15 cellular contexts compared by ENCODE assay signal in genomic region chr10:11335167-11335652, GRCh38.
DNase-seq lines count a peak whose midpoint lies in the region; ATAC-seq and TF ChIP-seq lines count a peak whose summit lies in the region.
"Had no signal": no experiment of that assay in that cellular context is flagged by ENCODE, and none has a peak within 500 bp of the region (broad histone marks: within the 10 kb centered on the region; RNA-seq: fewer than 3 reads in every experiment).

No MANE protein-coding gene starts in this region.

- no peak overlapping the region for H3K4me2 ChIP-seq in GM23248 (ENCODE audit: unreplicated experiment)

- no peaks in the 10 kb centered on the region for H3F3A ChIP-seq in GM23248 (ENCODE audit: insufficient read depth)

- H3K27ac Mint-ChIP-seq in neural crest cell (ENCODE audit: unreplicated experiment), result peak overlapping the region; percentile 64

- H3K27ac ChIP-seq in GM23248, result no peak overlapping the region
- H3K27ac ChIP-seq: 22Rv1, epithelial cell of prostate, right lobe of liver had no signal

- peaks cover 7% of the 10 kb centered on the region; the same call in 1 of the 2 replicates for H3K4me1 ChIP-seq in GM23248 (ENCODE audit: insufficient read depth)
- H3K4me1 ChIP-seq: right lobe of liver had no signal

- H3K27me3 Mint-ChIP-seq in neural crest cell (ENCODE audit: low read depth), result peaks cover 6% of the 10 kb centered on the region

- H3K4me1 Mint-ChIP-seq in neural crest cell, result peaks cover 65% of the 10 kb centered on the region

- H3K4me3 Mint-ChIP-seq in neural crest cell, result no peak overlapping the region

- no peak overlapping the region for H2AFZ ChIP-seq in GM23248

- no peaks in the 10 kb centered on the region for H3K9me3 ChIP-seq in GM23248 (ENCODE audit: low read depth)
- H3K9me3 ChIP-seq: right lobe of liver had no signal

- H3K9ac ChIP-seq in GM23248, result no peak overlapping the region

- 51 to 57% methylated on average over 12 of the region's 12 CpGs for WGBS in GM23248 (ENCODE audit: low coverage in 1 of 2, low lambda C conversion rate in 2 of 2, missing lambda C conversion rate in 2 of 2), 2 experiments

- no peaks in the 10 kb centered on the region for H3K9me2 ChIP-seq in GM23248 (ENCODE audit: insufficient read depth)

- no peaks in the 10 kb centered on the region for H3K9me3 Mint-ChIP-seq in neural crest cell

- TF ChIP-seq CTCF in choroid plexus epithelial cell (conservative IDR thresholded peaks at IDR 0.05; ENCODE audit: low read depth, low read length) (no peak), neural crest cell (conservative IDR thresholded peaks at IDR 0.05) (no peak)

- peaks cover 21% of the 10 kb centered on the region for H3K36me3 Mint-ChIP-seq in neural crest cell (ENCODE audit: low read depth)

- DNase-seq in SIG-M5 treated with dmso at 0.1 percent for 504 hours (lab: John Stamatoyannopoulos, UW; ENCODE audit: unreplicated experiment) (peak; percentile 61), SIG-M5 (lab: John Stamatoyannopoulos, UW) (no peak), MV-4-11 (lab: John Stamatoyannopoulos, UW) (peak; percentile 71), choroid plexus epithelial cell (ENCODE audit: low read depth) (peak; percentile 61), neural crest cell (ENCODE audit: low read depth, low spot score) (no peak), GM23248 (no peak), kidney tubule cell (ENCODE audit: low spot score) (no peak)
- DNase-seq: activated effector memory CD4-positive, alpha-beta T cell treated with anti-CD3 and anti-CD28 coated beads, Interleukin-2, amount 50 U/mL, for 16 hours; KBM-7; kidney; NCI-H69; right lobe of liver had no signal

- H3K79me2 ChIP-seq in GM23248 (ENCODE audit: insufficient read depth), result no peaks in the 10 kb centered on the region

- H3K27me3 ChIP-seq in GM23248 (replicated peaks; ENCODE audit: insufficient read depth), result no peaks in the 10 kb centered on the region
- H3K27me3 ChIP-seq: right lobe of liver had no signal

- H3K36me3 ChIP-seq in GM23248 (ENCODE audit: low read depth), result no peaks in the 10 kb centered on the region
- H3K36me3 ChIP-seq: right lobe of liver had no signal

- no peak overlapping the region for H3K4me3 ChIP-seq in choroid plexus epithelial cell (ENCODE audit: low read depth, low read length)
- no peak overlapping the region for H3K4me3 ChIP-seq in GM23248
- H3K4me3 ChIP-seq: right lobe of liver had no signal

- H4K20me1 ChIP-seq in GM23248 (ENCODE audit: insufficient read depth), result no peaks in the 10 kb centered on the region

- ATAC-seq in GM21367 (IDR thresholded peaks at IDR 0.05; ENCODE audit: unreplicated experiment), result no peak
- ATAC-seq: right lobe of liver had no signal

- in situ Hi-C loops in GM23248 (cut with MboI), result no loop called here

Comparison
In these comparisons a context has a peak if more than half of its experiments do, and no peak if none do; other contexts are left out.
1. DNase-seq: peak in SIG-M5 treated with dmso at 0.1 percent for 504 hours (single experiment), MV-4-11 (single experiment) and choroid plexus epithelial cell (single experiment); none in SIG-M5 (single experiment), neural crest cell (single experiment), GM23248 (single experiment) and kidney tubule cell (single experiment).